ENCODE assay signal across 15 cellular contexts in genomic region chr3:72247126-72247525, GRCh38.
"Had no signal": no experiment of that assay in that cellular context is flagged by ENCODE, and none has a peak within 500 bp of the region (broad histone marks: within the 10 kb centered on the region; RNA-seq: fewer than 3 reads in every experiment).

No MANE protein-coding gene starts in this region.

- H3K36me3 ChIP-seq: breast epithelium, ovary, right lobe of liver, thyroid gland had no signal

- H3K27me3 ChIP-seq: breast epithelium, ovary, right lobe of liver, thyroid gland had no signal

- H3K36me3 Mint-ChIP-seq: immature natural killer cell; naive thymus-derived CD8-positive, alpha-beta T cell had no signal

- H3K4me1 ChIP-seq: thyroid gland had no signal

- H3K4me3 Mint-ChIP-seq: activated T-cell treated with anti-CD3 and anti-CD28 coated beads, Interleukin-2, amount 50 U/mL, for 72 hours; immature natural killer cell; naive thymus-derived CD8-positive, alpha-beta T cell; T-helper 17 cell had no signal

- H3K4me1 Mint-ChIP-seq: immature natural killer cell, T-helper 17 cell had no signal

- H3K4me3 ChIP-seq: breast epithelium, mucosa of descending colon, ovary, right lobe of liver, smooth muscle cell, thyroid gland had no signal

- ATAC-seq: activated T-cell treated with anti-CD3 and anti-CD28 coated beads, Interleukin-2, amount 50 U/mL, for 72 hours; mucosa of descending colon; naive thymus-derived CD8-positive, alpha-beta T cell; right lobe of liver; T-helper 17 cell had no signal

- H3K27ac ChIP-seq: breast epithelium, ovary, right lobe of liver, thyroid gland, VCaP had no signal

- H3K27ac Mint-ChIP-seq: activated T-cell treated with anti-CD3 and anti-CD28 coated beads, Interleukin-2, amount 50 U/mL, for 72 hours; immature natural killer cell; naive thymus-derived CD8-positive, alpha-beta T cell; T-helper 17 cell had no signal

- H3K9me3 Mint-ChIP-seq: activated T-cell treated with anti-CD3 and anti-CD28 coated beads, Interleukin-2, amount 50 U/mL, for 72 hours; immature natural killer cell had no signal

- DNase-seq: activated CD4-positive, alpha-beta T cell treated with anti-CD3 and anti-CD28 coated beads for 1 hour; activated T-cell treated with anti-CD3 and anti-CD28 coated beads, Interleukin-2, amount 50 U/mL, for 72 hours; aorta; immature natural killer cell; kidney glomerular epithelial cell; mucosa of descending colon; naive thymus-derived CD8-positive, alpha-beta T cell; ovary; right lobe of liver; stimulated activated CD4-positive, alpha-beta T cell treated with anti-CD3 and anti-CD28 coated beads, Interleukin-4, amount 100 ng/mL, for 1 hour; T-helper 17 cell; thyroid gland had no signal
